ENCODE assay signal across 22 cellular contexts in genomic region chr17:66903781-66904180, GRCh38.
"Had no signal": no experiment of that assay in that cellular context is flagged by ENCODE, and none has a peak within 500 bp of the region (broad histone marks: within the 10 kb centered on the region; RNA-seq: fewer than 3 reads in every experiment).

No MANE protein-coding gene starts in this region.

- H3K4me3 Mint-ChIP-seq: dendritic cell treated with granulocyte-macrophage colony-stimulating factor and Interleukin-4, amounts not matched to agents 40 ng/mL and 50 ng/mL, for 4 days; effector memory CD8-positive, alpha-beta T cell; nephron progenitor cell; stimulated activated effector memory CD8-positive, alpha-beta T cell treated with anti-CD3 and anti-CD28 coated beads, Interleukin-12 subunit alpha, Interleukin-12 subunit beta, amount 100 ng/mL, for 72 hours; type B pancreatic cell had no signal

- H3K4me1 ChIP-seq: gastrocnemius medialis, thyroid gland had no signal

- H3K27me3 ChIP-seq: esophagus muscularis mucosa, gastrocnemius medialis, thyroid gland had no signal

- H3K4me3 ChIP-seq: esophagus muscularis mucosa, gastrocnemius medialis, heart right ventricle, suprapubic skin, thyroid gland had no signal

- DNase-seq: effector memory CD8-positive, alpha-beta T cell; gastrocnemius medialis; heart right ventricle; hypothalamus; kidney glomerular epithelial cell; mammary epithelial cell; nephron progenitor cell; posterior cingulate gyrus; small intestine; stimulated activated CD4-positive, alpha-beta T cell treated with anti-CD3 and anti-CD28 coated beads, Interleukin-4, amount 100 ng/mL, for 1 hour; stimulated activated CD8-positive, alpha-beta memory T cell treated with anti-CD3 and anti-CD28 coated beads, Interleukin-4, amount 100 ng/mL, for 48 hours; stimulated activated naive CD8-positive, alpha-beta T cell treated with anti-CD3 and anti-CD28 coated beads, Interleukin-15, Interleukin-2, amounts not matched to agents 100 U/mL and 50 U/mL, for 24 hours; thyroid gland had no signal

- H3K36me3 ChIP-seq: esophagus muscularis mucosa, gastrocnemius medialis, heart right ventricle, suprapubic skin, thyroid gland had no signal

- H3K4me1 Mint-ChIP-seq: nephron progenitor cell had no signal

- H3K27ac ChIP-seq: epithelial cell of prostate, esophagus muscularis mucosa, gastrocnemius medialis, heart right ventricle, suprapubic skin, thyroid gland had no signal

- H3K9me3 Mint-ChIP-seq: dendritic cell treated with granulocyte-macrophage colony-stimulating factor and Interleukin-4, amounts not matched to agents 40 ng/mL and 50 ng/mL, for 4 days; effector memory CD8-positive, alpha-beta T cell; nephron progenitor cell; stimulated activated effector memory CD8-positive, alpha-beta T cell treated with anti-CD3 and anti-CD28 coated beads, Interleukin-12 subunit alpha, Interleukin-12 subunit beta, amount 100 ng/mL, for 72 hours; type B pancreatic cell had no signal

- H3K27me3 Mint-ChIP-seq: dendritic cell treated with granulocyte-macrophage colony-stimulating factor and Interleukin-4, amounts not matched to agents 40 ng/mL and 50 ng/mL, for 4 days had no signal

- H3K9me3 ChIP-seq: esophagus muscularis mucosa, gastrocnemius medialis, heart right ventricle, suprapubic skin, thyroid gland had no signal

- H3K36me3 Mint-ChIP-seq: stimulated activated effector memory CD8-positive, alpha-beta T cell treated with anti-CD3 and anti-CD28 coated beads, Interleukin-12 subunit alpha, Interleukin-12 subunit beta, amount 100 ng/mL, for 72 hours; type B pancreatic cell had no signal

- ATAC-seq: effector memory CD8-positive, alpha-beta T cell; gastrocnemius medialis; heart right ventricle; stimulated activated effector memory CD8-positive, alpha-beta T cell treated with anti-CD3 and anti-CD28 coated beads, Interleukin-12 subunit alpha, Interleukin-12 subunit beta, amount 100 ng/mL, for 72 hours; stimulated activated naive CD8-positive, alpha-beta T cell treated with anti-CD3 and anti-CD28 coated beads, Interleukin-15, Interleukin-2, amounts not matched to agents 100 U/mL and 50 U/mL, for 24 hours had no signal

- H3K27ac Mint-ChIP-seq: dendritic cell treated with granulocyte-macrophage colony-stimulating factor and Interleukin-4, amounts not matched to agents 40 ng/mL and 50 ng/mL, for 4 days; effector memory CD8-positive, alpha-beta T cell; nephron progenitor cell; stimulated activated effector memory CD8-positive, alpha-beta T cell treated with anti-CD3 and anti-CD28 coated beads, Interleukin-12 subunit alpha, Interleukin-12 subunit beta, amount 100 ng/mL, for 72 hours; type B pancreatic cell had no signal

- FAIRE-seq: colon, islet of Langerhans, small intestine, urothelium cell line had no signal
